In genomic region chr3:136626448-136626847, GRCh38 we compare ENCODE assay signal across 1 cellular context.
A peak's percentile ranks its signal among the peaks of the same experiment; 100 is the strongest.
TF ChIP-seq lines count a peak whose summit lies in the region.

No MANE protein-coding gene starts in this region.

TF ChIP-seq in GM12878, 131 proteins besides CTCF, POLR2A, EP300 and RAD21:
- TF ChIP-seq ATF2 (IDR thresholded peaks at IDR 0.05; ENCODE audit: low read length) (no peak), ZSCAN29 (IDR thresholded peaks at IDR 0.05) (no peak), RBBP5 (conservative IDR thresholded peaks at IDR 0.05) (no peak), SIX5 (IDR thresholded peaks at IDR 0.05; ENCODE audit: low read depth, low read length, severe bottlenecking) (no peak), SPI1 (IDR thresholded peaks at IDR 0.05; ENCODE audit: borderline replicate concordance, insufficient read depth, low read depth, low read length) (peak; percentile 4; the same call in 1 of the 2 replicates)
